Comparison of ENCODE assay signal across 7 cellular contexts in the genomic region with DNA sequence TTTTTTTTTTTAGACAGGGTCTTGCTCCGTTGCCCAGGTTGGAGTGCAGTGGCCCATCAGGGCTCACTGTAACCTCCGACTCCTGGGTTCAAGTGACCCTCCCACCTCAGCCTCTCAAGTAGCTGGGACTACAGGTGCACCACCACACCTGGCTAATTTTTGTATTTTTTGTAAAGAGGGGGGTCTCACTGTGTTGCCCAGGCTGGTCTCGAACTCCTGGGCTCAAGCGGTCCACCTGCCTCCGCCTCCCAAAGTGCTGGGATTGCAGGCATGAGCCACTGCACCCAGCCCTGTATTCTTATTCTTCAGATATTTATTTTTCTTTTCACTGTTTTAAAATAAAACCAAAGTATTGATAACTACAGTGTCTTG. TPM values are rescaled to one million over a fixed set of nuclear protein-coding genes. Genes with fewer than 3 reads are reported as not detected.
"Had no signal": no experiment of that assay in that cellular context is flagged by ENCODE, and none has a peak within 500 bp of the region (broad histone marks: within the 10 kb centered on the region; RNA-seq: fewer than 3 reads in every experiment).

No MANE protein-coding gene starts in this region.

RNA-seq across cellular contexts. Expression of gene TINAGL1, which starts 11.0 kb away (rescaled TPM):
- total RNA-seq: activated CD4-positive, alpha-beta T cell treated with anti-CD3 and anti-CD28 coated beads, Interleukin-2, amount 10 ng/mL, durations not matched to agents 7 days and 5 days; activated CD8-positive, alpha-beta memory T cell treated with anti-CD3 and anti-CD28 coated beads for 36 hours; activated naive CD4-positive, alpha-beta T cell treated with anti-CD3 and anti-CD28 coated beads for 36 hours; activated T-helper 17 cell treated with anti-CD3 and anti-CD28 coated beads, Interleukin-2, amount 50 U/mL, for 72 hours had no signal
- polyA plus RNA-seq: neural cell had no signal

RNA-seq across cellular contexts. Expression of gene HCRTR1, which starts 30.2 kb away (rescaled TPM):
- total RNA-seq: activated CD4-positive, alpha-beta T cell treated with anti-CD3 and anti-CD28 coated beads, Interleukin-2, amount 10 ng/mL, durations not matched to agents 7 days and 5 days; activated CD8-positive, alpha-beta memory T cell treated with anti-CD3 and anti-CD28 coated beads for 36 hours; activated naive CD4-positive, alpha-beta T cell treated with anti-CD3 and anti-CD28 coated beads for 36 hours; activated T-helper 17 cell treated with anti-CD3 and anti-CD28 coated beads, Interleukin-2, amount 50 U/mL, for 72 hours; fibroblast of lung; osteoblast had no signal
- polyA plus RNA-seq: fibroblast of lung had no signal
